In the genomic region with DNA sequence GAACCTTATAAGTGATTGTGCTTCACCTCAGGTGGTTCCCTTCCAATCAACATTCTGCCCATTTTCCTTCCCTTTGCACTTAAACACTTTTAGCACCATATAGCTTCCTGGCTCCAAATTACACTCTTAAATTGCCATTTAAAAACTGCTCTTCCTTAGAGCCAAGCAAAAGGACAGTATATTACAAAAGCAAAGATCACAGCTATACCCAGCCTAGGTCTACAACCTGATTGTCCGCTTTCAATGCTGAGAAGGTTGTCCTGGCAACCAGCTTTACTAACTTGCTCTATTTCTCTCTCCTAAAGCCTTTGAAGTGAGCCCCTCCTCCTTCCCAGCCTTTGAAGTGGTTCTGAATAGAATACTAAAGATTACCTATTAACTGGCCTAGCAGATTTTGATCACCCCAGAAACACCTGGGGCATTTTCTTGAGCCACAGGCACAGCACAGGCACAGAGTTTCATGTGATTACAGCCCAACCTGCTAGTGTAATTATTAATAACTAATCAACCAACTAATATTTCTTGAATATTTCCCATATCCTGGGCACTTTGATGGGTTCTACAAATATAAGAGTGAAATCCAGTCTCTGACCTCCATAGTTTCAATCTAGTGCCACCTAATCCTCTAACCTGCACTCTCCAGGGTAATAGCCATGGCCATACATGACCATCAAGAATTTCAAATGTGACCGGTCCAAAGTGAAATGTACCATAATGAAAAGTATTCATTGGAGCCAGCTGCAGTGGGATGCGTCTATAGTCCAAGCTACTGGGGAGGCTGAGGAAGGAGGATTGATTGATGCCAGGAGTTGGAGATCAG, we compare ENCODE assay signal across 1 cellular context.
TF ChIP-seq lines count a peak whose summit lies in the region.

No MANE protein-coding gene starts in this region.

TF ChIP-seq in HepG2, 621 proteins besides CTCF, POLR2A, EP300 and RAD21 (continued from another document and continues in another):
- TF ChIP-seq, protein P1, sequence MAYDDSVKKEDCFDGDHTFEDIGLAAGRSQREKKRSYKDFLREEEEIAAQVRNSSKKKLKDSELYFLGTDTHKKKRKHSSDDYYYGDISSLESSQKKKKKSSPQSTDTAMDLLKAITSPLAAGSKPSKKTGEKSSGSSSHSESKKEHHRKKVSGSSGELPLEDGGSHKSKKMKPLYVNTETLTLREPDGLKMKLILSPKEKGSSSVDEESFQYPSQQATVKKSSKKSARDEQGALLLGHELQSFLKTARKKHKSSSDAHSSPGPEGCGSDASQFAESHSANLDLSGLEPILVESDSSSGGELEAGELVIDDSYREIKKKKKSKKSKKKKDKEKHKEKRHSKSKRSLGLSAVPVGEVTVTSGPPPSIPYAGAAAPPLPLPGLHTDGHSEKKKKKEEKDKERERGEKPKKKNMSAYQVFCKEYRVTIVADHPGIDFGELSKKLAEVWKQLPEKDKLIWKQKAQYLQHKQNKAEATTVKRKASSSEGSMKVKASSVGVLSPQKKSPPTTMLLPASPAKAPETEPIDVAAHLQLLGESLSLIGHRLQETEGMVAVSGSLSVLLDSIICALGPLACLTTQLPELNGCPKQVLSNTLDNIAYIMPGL (CRISPR knock-in tag; IDR thresholded peaks at IDR 0.05; ENCODE audit: borderline replicate concordance in 1 of 2, low read depth in 1 of 2) = no peak
- no peak for TF ChIP-seq ARNT (IDR thresholded peaks at IDR 0.05)
- no peak for TF ChIP-seq ZNF782 (CRISPR knock-in tag; IDR thresholded peaks at IDR 0.05; ENCODE audit: borderline replicate concordance)
- peak; percentile 24; the same call in 1 of the 2 replicates for TF ChIP-seq KDM3A (CRISPR knock-in tag; IDR thresholded peaks at IDR 0.05; ENCODE audit: low read depth)
- TF ChIP-seq TAF1 (CRISPR knock-in tag; IDR thresholded peaks at IDR 0.05) = no peak; the same call in 1 of the 2 replicates
- no peak for TF ChIP-seq KDM1A (CRISPR knock-in tag; IDR thresholded peaks at IDR 0.05)
- TF ChIP-seq KLF13 (CRISPR knock-in tag; IDR thresholded peaks at IDR 0.05) = no peak
- TF ChIP-seq MIER2 (CRISPR knock-in tag; IDR thresholded peaks at IDR 0.05) = no peak; the same call in 1 of the 2 replicates
- no peak for TF ChIP-seq ZNF619 (CRISPR knock-in tag; IDR thresholded peaks at IDR 0.05)
- TF ChIP-seq, protein P2, sequence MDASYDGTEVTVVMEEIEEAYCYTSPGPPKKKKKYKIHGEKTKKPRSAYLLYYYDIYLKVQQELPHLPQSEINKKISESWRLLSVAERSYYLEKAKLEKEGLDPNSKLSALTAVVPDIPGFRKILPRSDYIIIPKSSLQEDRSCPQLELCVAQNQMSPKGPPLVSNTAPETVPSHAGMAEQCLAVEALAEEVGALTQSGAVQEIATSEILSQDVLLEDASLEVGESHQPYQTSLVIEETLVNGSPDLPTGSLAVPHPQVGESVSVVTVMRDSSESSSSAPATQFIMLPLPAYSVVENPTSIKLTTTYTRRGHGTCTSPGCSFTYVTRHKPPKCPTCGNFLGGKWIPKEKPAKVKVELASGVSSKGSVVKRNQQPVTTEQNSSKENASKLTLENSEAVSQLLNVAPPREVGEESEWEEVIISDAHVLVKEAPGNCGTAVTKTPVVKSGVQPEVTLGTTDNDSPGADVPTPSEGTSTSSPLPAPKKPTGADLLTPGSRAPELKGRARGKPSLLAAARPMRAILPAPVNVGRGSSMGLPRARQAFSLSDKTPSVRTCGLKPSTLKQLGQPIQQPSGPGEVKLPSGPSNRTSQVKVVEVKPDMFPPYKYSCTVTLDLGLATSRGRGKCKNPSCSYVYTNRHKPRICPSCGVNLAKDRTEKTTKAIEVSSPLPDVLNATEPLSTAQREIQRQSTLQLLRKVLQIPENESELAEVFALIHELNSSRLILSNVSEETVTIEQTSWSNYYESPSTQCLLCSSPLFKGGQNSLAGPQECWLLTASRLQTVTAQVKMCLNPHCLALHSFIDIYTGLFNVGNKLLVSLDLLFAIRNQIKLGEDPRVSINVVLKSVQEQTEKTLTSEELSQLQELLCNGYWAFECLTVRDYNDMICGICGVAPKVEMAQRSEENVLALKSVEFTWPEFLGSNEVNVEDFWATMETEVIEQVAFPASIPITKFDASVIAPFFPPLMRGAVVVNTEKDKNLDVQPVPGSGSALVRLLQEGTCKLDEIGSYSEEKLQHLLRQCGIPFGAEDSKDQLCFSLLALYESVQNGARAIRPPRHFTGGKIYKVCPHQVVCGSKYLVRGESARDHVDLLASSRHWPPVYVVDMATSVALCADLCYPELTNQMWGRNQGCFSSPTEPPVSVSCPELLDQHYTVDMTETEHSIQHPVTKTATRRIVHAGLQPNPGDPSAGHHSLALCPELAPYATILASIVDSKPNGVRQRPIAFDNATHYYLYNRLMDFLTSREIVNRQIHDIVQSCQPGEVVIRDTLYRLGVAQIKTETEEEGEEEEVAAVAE (CRISPR knock-in tag; IDR thresholded peaks at IDR 0.05; ENCODE audit: borderline replicate concordance) = peak; percentile 73; the same call in 1 of the 2 replicates
- TF ChIP-seq NAIF1 (CRISPR knock-in tag; IDR thresholded peaks at IDR 0.05; ENCODE audit: borderline replicate concordance) = no peak
- no peak for TF ChIP-seq ZNF75D (CRISPR knock-in tag; IDR thresholded peaks at IDR 0.05; ENCODE audit: borderline replicate concordance)
- no peak for TF ChIP-seq GPN1 (CRISPR knock-in tag; IDR thresholded peaks at IDR 0.05; ENCODE audit: borderline replicate concordance)
- peak; percentile 63 for TF ChIP-seq RBFOX2 (IDR thresholded peaks at IDR 0.05; ENCODE audit: low read depth, low read length)
- TF ChIP-seq ELF3 (CRISPR knock-in tag; IDR thresholded peaks at IDR 0.05) = peak; percentile 75
- TF ChIP-seq SRY (CRISPR knock-in tag; IDR thresholded peaks at IDR 0.05) = no peak
- TF ChIP-seq, protein P3, sequence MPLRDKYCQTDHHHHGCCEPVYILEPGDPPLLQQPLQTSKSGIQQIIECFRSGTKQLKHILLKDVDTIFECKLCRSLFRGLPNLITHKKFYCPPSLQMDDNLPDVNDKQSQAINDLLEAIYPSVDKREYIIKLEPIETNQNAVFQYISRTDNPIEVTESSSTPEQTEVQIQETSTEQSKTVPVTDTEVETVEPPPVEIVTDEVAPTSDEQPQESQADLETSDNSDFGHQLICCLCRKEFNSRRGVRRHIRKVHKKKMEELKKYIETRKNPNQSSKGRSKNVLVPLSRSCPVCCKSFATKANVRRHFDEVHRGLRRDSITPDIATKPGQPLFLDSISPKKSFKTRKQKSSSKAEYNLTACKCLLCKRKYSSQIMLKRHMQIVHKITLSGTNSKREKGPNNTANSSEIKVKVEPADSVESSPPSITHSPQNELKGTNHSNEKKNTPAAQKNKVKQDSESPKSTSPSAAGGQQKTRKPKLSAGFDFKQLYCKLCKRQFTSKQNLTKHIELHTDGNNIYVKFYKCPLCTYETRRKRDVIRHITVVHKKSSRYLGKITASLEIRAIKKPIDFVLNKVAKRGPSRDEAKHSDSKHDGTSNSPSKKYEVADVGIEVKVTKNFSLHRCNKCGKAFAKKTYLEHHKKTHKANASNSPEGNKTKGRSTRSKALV (CRISPR knock-in tag; IDR thresholded peaks at IDR 0.05) = no peak
- TF ChIP-seq, protein P4, sequence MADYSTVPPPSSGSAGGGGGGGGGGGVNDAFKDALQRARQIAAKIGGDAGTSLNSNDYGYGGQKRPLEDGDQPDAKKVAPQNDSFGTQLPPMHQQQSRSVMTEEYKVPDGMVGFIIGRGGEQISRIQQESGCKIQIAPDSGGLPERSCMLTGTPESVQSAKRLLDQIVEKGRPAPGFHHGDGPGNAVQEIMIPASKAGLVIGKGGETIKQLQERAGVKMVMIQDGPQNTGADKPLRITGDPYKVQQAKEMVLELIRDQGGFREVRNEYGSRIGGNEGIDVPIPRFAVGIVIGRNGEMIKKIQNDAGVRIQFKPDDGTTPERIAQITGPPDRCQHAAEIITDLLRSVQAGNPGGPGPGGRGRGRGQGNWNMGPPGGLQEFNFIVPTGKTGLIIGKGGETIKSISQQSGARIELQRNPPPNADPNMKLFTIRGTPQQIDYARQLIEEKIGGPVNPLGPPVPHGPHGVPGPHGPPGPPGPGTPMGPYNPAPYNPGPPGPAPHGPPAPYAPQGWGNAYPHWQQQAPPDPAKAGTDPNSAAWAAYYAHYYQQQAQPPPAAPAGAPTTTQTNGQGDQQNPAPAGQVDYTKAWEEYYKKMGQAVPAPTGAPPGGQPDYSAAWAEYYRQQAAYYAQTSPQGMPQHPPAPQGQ (CRISPR knock-in tag; IDR thresholded peaks at IDR 0.05; ENCODE audit: borderline replicate concordance) = no peak
- no peak for TF ChIP-seq SP4 (CRISPR knock-in tag; IDR thresholded peaks at IDR 0.05)
- TF ChIP-seq TARDBP (CRISPR knock-in tag; IDR thresholded peaks at IDR 0.05) = peak; percentile 82
- no peak for TF ChIP-seq KLF11 (CRISPR knock-in tag; IDR thresholded peaks at IDR 0.05)
- TF ChIP-seq, protein P5, sequence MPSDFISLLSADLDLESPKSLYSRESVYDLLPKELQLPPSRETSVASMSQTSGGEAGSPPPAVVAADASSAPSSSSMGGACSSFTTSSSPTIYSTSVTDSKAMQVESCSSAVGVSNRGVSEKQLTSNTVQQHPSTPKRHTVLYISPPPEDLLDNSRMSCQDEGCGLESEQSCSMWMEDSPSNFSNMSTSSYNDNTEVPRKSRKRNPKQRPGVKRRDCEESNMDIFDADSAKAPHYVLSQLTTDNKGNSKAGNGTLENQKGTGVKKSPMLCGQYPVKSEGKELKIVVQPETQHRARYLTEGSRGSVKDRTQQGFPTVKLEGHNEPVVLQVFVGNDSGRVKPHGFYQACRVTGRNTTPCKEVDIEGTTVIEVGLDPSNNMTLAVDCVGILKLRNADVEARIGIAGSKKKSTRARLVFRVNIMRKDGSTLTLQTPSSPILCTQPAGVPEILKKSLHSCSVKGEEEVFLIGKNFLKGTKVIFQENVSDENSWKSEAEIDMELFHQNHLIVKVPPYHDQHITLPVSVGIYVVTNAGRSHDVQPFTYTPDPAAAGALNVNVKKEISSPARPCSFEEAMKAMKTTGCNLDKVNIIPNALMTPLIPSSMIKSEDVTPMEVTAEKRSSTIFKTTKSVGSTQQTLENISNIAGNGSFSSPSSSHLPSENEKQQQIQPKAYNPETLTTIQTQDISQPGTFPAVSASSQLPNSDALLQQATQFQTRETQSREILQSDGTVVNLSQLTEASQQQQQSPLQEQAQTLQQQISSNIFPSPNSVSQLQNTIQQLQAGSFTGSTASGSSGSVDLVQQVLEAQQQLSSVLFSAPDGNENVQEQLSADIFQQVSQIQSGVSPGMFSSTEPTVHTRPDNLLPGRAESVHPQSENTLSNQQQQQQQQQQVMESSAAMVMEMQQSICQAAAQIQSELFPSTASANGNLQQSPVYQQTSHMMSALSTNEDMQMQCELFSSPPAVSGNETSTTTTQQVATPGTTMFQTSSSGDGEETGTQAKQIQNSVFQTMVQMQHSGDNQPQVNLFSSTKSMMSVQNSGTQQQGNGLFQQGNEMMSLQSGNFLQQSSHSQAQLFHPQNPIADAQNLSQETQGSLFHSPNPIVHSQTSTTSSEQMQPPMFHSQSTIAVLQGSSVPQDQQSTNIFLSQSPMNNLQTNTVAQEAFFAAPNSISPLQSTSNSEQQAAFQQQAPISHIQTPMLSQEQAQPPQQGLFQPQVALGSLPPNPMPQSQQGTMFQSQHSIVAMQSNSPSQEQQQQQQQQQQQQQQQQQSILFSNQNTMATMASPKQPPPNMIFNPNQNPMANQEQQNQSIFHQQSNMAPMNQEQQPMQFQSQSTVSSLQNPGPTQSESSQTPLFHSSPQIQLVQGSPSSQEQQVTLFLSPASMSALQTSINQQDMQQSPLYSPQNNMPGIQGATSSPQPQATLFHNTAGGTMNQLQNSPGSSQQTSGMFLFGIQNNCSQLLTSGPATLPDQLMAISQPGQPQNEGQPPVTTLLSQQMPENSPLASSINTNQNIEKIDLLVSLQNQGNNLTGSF (CRISPR knock-in tag; IDR thresholded peaks at IDR 0.05) = no peak
- TF ChIP-seq ZNF552 (CRISPR knock-in tag; IDR thresholded peaks at IDR 0.05; ENCODE audit: borderline replicate concordance) = no peak
- no peak for TF ChIP-seq ZNF251 (CRISPR knock-in tag; IDR thresholded peaks at IDR 0.05)
- TF ChIP-seq ATAD3A (CRISPR knock-in tag; IDR thresholded peaks at IDR 0.05) = no peak
- 0 out of 2 replicates have a peak, but pooled peaks have one; percentile 13 for TF ChIP-seq GATAD1 (CRISPR knock-in tag; IDR thresholded peaks at IDR 0.05)
- peak; percentile 73 for TF ChIP-seq RARA (CRISPR knock-in tag; IDR thresholded peaks at IDR 0.05)
- TF ChIP-seq, protein P6, sequence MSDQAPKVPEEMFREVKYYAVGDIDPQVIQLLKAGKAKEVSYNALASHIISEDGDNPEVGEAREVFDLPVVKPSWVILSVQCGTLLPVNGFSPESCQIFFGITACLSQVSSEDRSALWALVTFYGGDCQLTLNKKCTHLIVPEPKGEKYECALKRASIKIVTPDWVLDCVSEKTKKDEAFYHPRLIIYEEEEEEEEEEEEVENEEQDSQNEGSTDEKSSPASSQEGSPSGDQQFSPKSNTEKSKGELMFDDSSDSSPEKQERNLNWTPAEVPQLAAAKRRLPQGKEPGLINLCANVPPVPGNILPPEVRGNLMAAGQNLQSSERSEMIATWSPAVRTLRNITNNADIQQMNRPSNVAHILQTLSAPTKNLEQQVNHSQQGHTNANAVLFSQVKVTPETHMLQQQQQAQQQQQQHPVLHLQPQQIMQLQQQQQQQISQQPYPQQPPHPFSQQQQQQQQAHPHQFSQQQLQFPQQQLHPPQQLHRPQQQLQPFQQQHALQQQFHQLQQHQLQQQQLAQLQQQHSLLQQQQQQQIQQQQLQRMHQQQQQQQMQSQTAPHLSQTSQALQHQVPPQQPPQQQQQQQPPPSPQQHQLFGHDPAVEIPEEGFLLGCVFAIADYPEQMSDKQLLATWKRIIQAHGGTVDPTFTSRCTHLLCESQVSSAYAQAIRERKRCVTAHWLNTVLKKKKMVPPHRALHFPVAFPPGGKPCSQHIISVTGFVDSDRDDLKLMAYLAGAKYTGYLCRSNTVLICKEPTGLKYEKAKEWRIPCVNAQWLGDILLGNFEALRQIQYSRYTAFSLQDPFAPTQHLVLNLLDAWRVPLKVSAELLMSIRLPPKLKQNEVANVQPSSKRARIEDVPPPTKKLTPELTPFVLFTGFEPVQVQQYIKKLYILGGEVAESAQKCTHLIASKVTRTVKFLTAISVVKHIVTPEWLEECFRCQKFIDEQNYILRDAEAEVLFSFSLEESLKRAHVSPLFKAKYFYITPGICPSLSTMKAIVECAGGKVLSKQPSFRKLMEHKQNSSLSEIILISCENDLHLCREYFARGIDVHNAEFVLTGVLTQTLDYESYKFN (CRISPR knock-in tag; conservative IDR thresholded peaks at IDR 0.05) = peak; percentile 98
- no peak for TF ChIP-seq NBN (conservative IDR thresholded peaks at IDR 0.05)
- TF ChIP-seq, protein P7, sequence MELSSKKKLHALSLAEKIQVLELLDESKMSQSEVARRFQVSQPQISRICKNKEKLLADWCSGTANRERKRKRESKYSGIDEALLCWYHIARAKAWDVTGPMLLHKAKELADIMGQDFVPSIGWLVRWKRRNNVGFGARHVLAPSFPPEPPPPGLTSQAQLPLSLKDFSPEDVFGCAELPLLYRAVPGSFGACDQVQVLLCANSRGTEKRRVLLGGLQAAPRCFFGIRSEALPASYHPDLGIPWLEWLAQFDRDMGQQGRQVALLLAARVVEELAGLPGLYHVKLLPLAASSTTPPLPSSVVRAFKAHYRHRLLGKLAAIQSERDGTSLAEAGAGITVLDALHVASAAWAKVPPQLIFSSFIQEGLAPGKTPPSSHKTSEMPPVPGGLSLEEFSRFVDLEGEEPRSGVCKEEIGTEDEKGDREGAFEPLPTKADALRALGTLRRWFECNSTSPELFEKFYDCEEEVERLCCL (CRISPR knock-in tag; IDR thresholded peaks at IDR 0.05; ENCODE audit: borderline replicate concordance) = no peak
- TF ChIP-seq ZNF572 (CRISPR knock-in tag; IDR thresholded peaks at IDR 0.05) = no peak
- no peak for TF ChIP-seq PCBP1 (IDR thresholded peaks at IDR 0.05; ENCODE audit: borderline replicate concordance, low read depth, low read length)
- TF ChIP-seq, protein P8, sequence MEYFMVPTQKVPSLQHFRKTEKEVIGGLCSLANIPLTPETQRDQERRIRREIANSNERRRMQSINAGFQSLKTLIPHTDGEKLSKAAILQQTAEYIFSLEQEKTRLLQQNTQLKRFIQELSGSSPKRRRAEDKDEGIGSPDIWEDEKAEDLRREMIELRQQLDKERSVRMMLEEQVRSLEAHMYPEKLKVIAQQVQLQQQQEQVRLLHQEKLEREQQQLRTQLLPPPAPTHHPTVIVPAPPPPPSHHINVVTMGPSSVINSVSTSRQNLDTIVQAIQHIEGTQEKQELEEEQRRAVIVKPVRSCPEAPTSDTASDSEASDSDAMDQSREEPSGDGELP (IDR thresholded peaks at IDR 0.05; ENCODE audit: borderline replicate concordance, low read depth) = peak; percentile 76
- no peak for TF ChIP-seq RFX5 (IDR thresholded peaks at IDR 0.05; ENCODE audit: low read depth, low read length)
